Comparison of ENCODE assay signal across 8 cellular contexts in the genomic region with DNA sequence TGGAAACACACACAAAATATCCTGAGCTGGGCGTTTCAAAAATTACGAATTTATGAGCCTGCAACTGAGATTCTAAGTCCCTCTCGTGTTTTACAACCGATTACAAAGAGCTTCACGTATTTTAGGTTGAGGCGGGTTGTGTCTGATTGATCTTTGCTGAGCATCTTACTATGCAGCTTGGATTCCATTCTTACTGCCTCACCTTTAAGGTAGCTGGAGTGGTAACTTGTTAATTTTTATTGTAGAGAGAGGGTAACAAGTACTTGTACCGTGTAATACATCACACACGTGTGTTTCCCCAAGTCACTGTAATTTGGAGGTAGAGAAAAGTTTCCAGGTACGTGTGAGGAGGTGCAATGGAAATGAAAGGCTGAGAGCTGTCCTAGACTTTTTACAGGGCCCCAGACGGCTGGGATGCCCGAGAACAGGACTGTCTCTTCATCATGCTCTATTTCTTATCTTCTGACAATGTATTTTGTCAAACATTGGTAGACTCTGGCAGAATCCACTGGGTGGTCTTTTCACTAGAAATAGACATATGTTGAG.
DNase-seq lines count a peak whose midpoint lies in the region; ATAC-seq and TF ChIP-seq lines count a peak whose summit lies in the region.

No MANE protein-coding gene starts in this region.

- H3K36me3 ChIP-seq in ectodermal cell (ENCODE audit: control insufficient read depth, insufficient read depth, low read length), result no peaks in the 10 kb centered on the region
- no peaks in the 10 kb centered on the region for H3K36me3 ChIP-seq in osteoblast (ENCODE audit: insufficient read depth, low read length)

- no peak for ATAC-seq in GM19452 (IDR thresholded peaks at IDR 0.05; ENCODE audit: unreplicated experiment)

- peaks cover 24% of the 10 kb centered on the region for H3K4me1 ChIP-seq in ectodermal cell (ENCODE audit: control insufficient read depth, insufficient read depth, low read length)
- H3K4me1 ChIP-seq in osteoblast (ENCODE audit: insufficient read depth, low read length), result no peaks in the 10 kb centered on the region

- H3K27me3 ChIP-seq in ectodermal cell (ENCODE audit: control insufficient read depth, insufficient read depth, low read length, poor library complexity, severe bottlenecking), result peaks cover 23% of the 10 kb centered on the region
- no peaks in the 10 kb centered on the region for H3K27me3 ChIP-seq in osteoblast (ENCODE audit: insufficient read depth, low read length)

- H3K9me3 ChIP-seq in ectodermal cell (ENCODE audit: control insufficient read depth, low read length) (no peaks in the 10 kb centered on the region), osteoblast (ENCODE audit: low read depth, low read length) (no peaks in the 10 kb centered on the region)

- DNase-seq in EL, result peak; percentile 18
- peak; percentile 18 for DNase-seq in LHCN-M2 (ENCODE audit: low read depth)
- peak; percentile 23 for DNase-seq in osteoblast (ENCODE audit: insufficient read length, low spot score, missing footprints)
- no peak for DNase-seq in CD1c-positive myeloid dendritic cell (ENCODE audit: extremely low spot score)
- no peak for DNase-seq in middle frontal gyrus (ENCODE audit: extremely low spot score, low spot score)
- DNase-seq in activated CD8-positive, alpha-beta memory T cell treated with anti-CD3 and anti-CD28 coated beads, Interleukin-2, amount 50 U/mL, for 4 hours, result no peak

- peak overlapping the region; percentile 88 for H3K4me3 ChIP-seq in ectodermal cell (ENCODE audit: insufficient read depth, low read depth, low read length)
- H3K4me3 ChIP-seq in osteoblast (ENCODE audit: insufficient read depth, low read length), result peak overlapping the region; percentile 81

- H3K27ac ChIP-seq in ectodermal cell (ENCODE audit: insufficient read depth, low read depth, low read length, poor library complexity, severe bottlenecking) (no peak overlapping the region), osteoblast (ENCODE audit: low read depth, low read length) (peak overlapping the region; percentile 31)

- no peak for TF ChIP-seq CTCF in osteoblast (IDR thresholded peaks at IDR 0.05; ENCODE audit: extremely low read depth, low read depth, low read length)

- no peaks in the 10 kb centered on the region for H4K20me1 ChIP-seq in osteoblast (ENCODE audit: insufficient read depth, low read length)

- peak overlapping the region; percentile 89 for H3K4me2 ChIP-seq in osteoblast (ENCODE audit: insufficient read depth, low read length)

- peaks cover 19% of the 10 kb centered on the region for H3K79me2 ChIP-seq in osteoblast (ENCODE audit: insufficient read depth, low read length)

- H2AFZ ChIP-seq in osteoblast (ENCODE audit: low read length), result peak overlapping the region; percentile 87

- 1 to 2% methylated on average over 11 of the region's 11 CpGs for WGBS in ectodermal cell, 2 experiments

Comparison
In these comparisons a context has a peak if more than half of its experiments do, and no peak if none do; other contexts are left out.
1. DNase-seq: peak in EL (single experiment), LHCN-M2 (single experiment) and osteoblast (single experiment); none in CD1c-positive myeloid dendritic cell (single experiment), middle frontal gyrus (single experiment) and activated CD8-positive, alpha-beta memory T cell treated with anti-CD3 and anti-CD28 coated beads, Interleukin-2, amount 50 U/mL, for 4 hours (single experiment).